ENCODE assay signal across 26 cellular contexts in genomic region chr3:32890420-32891276, GRCh38.
"Had no signal": no experiment of that assay in that cellular context is flagged by ENCODE, and none has a peak within 500 bp of the region (broad histone marks: within the 10 kb centered on the region; RNA-seq: fewer than 3 reads in every experiment).

No MANE protein-coding gene starts in this region.

- H3K36me3 ChIP-seq: esophagus muscularis mucosa, gastrocnemius medialis, left ventricle myocardium inferior, spleen, tibial nerve had no signal

- H3K36me3 Mint-ChIP-seq: immature natural killer cell; memory B cell; natural killer cell treated with Interleukin-12 subunit alpha and Interleukin-12 subunit beta and Interleukin-15 and Interleukin-18, amount 100 ng/mL, for 72 hours; stimulated activated memory B cell treated with anti-CD40 and anti-IgM and Interleukin-4, amounts not matched to agents 10 μg/mL and 1 μg/mL and 100 μg/mL, for 72 hours had no signal

- H3K4me3 ChIP-seq: dorsolateral prefrontal cortex, esophagus muscularis mucosa, gastrocnemius medialis, left ventricle myocardium inferior, lower lobe of right lung, psoas muscle, spleen, testis, tibial nerve had no signal

- ATAC-seq: gastrocnemius medialis; left cardiac atrium; lower lobe of right lung; psoas muscle; sciatic nerve; stimulated activated memory B cell treated with anti-CD40 and anti-IgM and Interleukin-4, amounts not matched to agents 10 μg/mL and 1 μg/mL and 100 μg/mL, for 72 hours; stimulated activated naive CD8-positive, alpha-beta T cell treated with anti-CD3 and anti-CD28 coated beads, Interleukin-15, amount 100 ng/mL, for 72 hours had no signal

- DNase-seq: cortex of kidney; dorsolateral prefrontal cortex; effector CD8-positive, alpha-beta T cell; gastrocnemius medialis; glutamatergic neuron; immature natural killer cell; kidney; left cardiac atrium; left ventricle myocardium inferior; lower lobe of right lung; midbrain; psoas muscle; retina; spleen; stimulated activated CD4-positive, alpha-beta T cell treated with anti-CD3 and anti-CD28 coated beads, Interleukin-15, amount 100 ng/mL, for 24 hours; stimulated activated CD4-positive, alpha-beta T cell treated with anti-CD3 and anti-CD28 coated beads, Interleukin-1b, Interleukin-23, amount 100 ng/mL, for 48 hours; stimulated activated CD4-positive, alpha-beta T cell treated with anti-CD3 and anti-CD28 coated beads, Interleukin-4, amount 100 ng/mL, for 24 hours; stimulated activated naive CD8-positive, alpha-beta T cell treated with anti-CD3 and anti-CD28 coated beads, Interleukin-15, amount 100 ng/mL, for 72 hours; testis had no signal

- H3K9me3 Mint-ChIP-seq: immature natural killer cell; memory B cell; natural killer cell treated with Interleukin-12 subunit alpha and Interleukin-12 subunit beta and Interleukin-15 and Interleukin-18, amount 100 ng/mL, for 72 hours; stimulated activated memory B cell treated with anti-CD40 and anti-IgM and Interleukin-4, amounts not matched to agents 10 μg/mL and 1 μg/mL and 100 μg/mL, for 72 hours; stimulated activated naive CD8-positive, alpha-beta T cell treated with anti-CD3 and anti-CD28 coated beads, Interleukin-15, amount 100 ng/mL, for 72 hours had no signal

- H3K4me1 Mint-ChIP-seq: immature natural killer cell, memory B cell had no signal

- H3K27ac Mint-ChIP-seq: immature natural killer cell; memory B cell; natural killer cell treated with Interleukin-12 subunit alpha and Interleukin-12 subunit beta and Interleukin-15 and Interleukin-18, amount 100 ng/mL, for 72 hours; stimulated activated memory B cell treated with anti-CD40 and anti-IgM and Interleukin-4, amounts not matched to agents 10 μg/mL and 1 μg/mL and 100 μg/mL, for 72 hours; stimulated activated naive CD8-positive, alpha-beta T cell treated with anti-CD3 and anti-CD28 coated beads, Interleukin-15, amount 100 ng/mL, for 72 hours had no signal

- H3K9me3 ChIP-seq: esophagus muscularis mucosa, gastrocnemius medialis, left ventricle myocardium inferior, lower lobe of right lung, psoas muscle, spleen, testis, tibial nerve had no signal

- H3K4me3 Mint-ChIP-seq: immature natural killer cell; memory B cell; natural killer cell treated with Interleukin-12 subunit alpha and Interleukin-12 subunit beta and Interleukin-15 and Interleukin-18, amount 100 ng/mL, for 72 hours; stimulated activated memory B cell treated with anti-CD40 and anti-IgM and Interleukin-4, amounts not matched to agents 10 μg/mL and 1 μg/mL and 100 μg/mL, for 72 hours; stimulated activated naive CD8-positive, alpha-beta T cell treated with anti-CD3 and anti-CD28 coated beads, Interleukin-15, amount 100 ng/mL, for 72 hours had no signal

- H3K27me3 ChIP-seq: esophagus muscularis mucosa, testis, tibial nerve had no signal

- H3K27ac ChIP-seq: dorsolateral prefrontal cortex, epithelial cell of prostate, esophagus muscularis mucosa, gastrocnemius medialis, left ventricle myocardium inferior, lower lobe of right lung, psoas muscle, spleen, testis, tibial nerve had no signal

- H3K4me1 ChIP-seq: esophagus muscularis mucosa, gastrocnemius medialis, left ventricle myocardium inferior, psoas muscle, testis, tibial nerve had no signal
